Comparison of ENCODE assay signal across 33 cellular contexts in genomic region chr5:105806601-105807000, GRCh38.
"Had no signal": no experiment of that assay in that cellular context is flagged by ENCODE, and none has a peak within 500 bp of the region (broad histone marks: within the 10 kb centered on the region; RNA-seq: fewer than 3 reads in every experiment).

No MANE protein-coding gene starts in this region.

- FAIRE-seq: frontal cortex had no signal

- ATAC-seq: activated CD4-positive, CD25-positive, alpha-beta regulatory T cell treated with anti-CD3 and anti-CD28 coated beads, Interleukin-2, amount 50 U/mL, for 24 hours; body of pancreas; mucosa of descending colon; natural killer cell treated with Interleukin-12 subunit alpha and Interleukin-12 subunit beta and Interleukin-15 and Interleukin-18, amount 100 ng/mL, for 72 hours; right lobe of liver; stimulated activated memory B cell treated with anti-CD40 and anti-IgM and Interleukin-4, amounts not matched to agents 10 μg/mL and 1 μg/mL and 100 μg/mL, for 72 hours; stimulated activated naive CD8-positive, alpha-beta T cell treated with anti-CD3 and anti-CD28 coated beads, Interleukin-15, amount 100 ng/mL, for 72 hours; T-helper 17 cell had no signal

- DNase-seq: activated CD4-positive, alpha-beta T cell treated with anti-CD3 and anti-CD28 coated beads for 48 hours; activated CD4-positive, alpha-beta T cell treated with anti-CD3 and anti-CD28 coated beads, Interleukin-2, amount 50 U/mL, for 48 hours; activated CD8-positive, alpha-beta memory T cell treated with anti-CD3 and anti-CD28 coated beads for 24 hours; activated effector memory CD4-positive, alpha-beta T cell treated with anti-CD3 and anti-CD28 coated beads, Interleukin-2, amount 50 U/mL, for 16 hours; activated naive CD4-positive, alpha-beta T cell treated with anti-CD3 and anti-CD28 coated beads for 36 hours; activated naive CD8-positive, alpha-beta T cell treated with anti-CD3 and anti-CD28 coated beads, Interleukin-2, amount 10 ng/mL, durations not matched to agents 7 days and 5 days; amygdala; body of pancreas; endodermal cell; islet precursor cell; left ventricle myocardium inferior; mesendoderm; mucosa of descending colon; posterior cingulate gyrus; right lobe of liver; stimulated activated CD4-positive, alpha-beta T cell treated with anti-CD3 and anti-CD28 coated beads, Interleukin-4, amount 100 ng/mL, for 4 hours; stimulated activated CD8-positive, alpha-beta memory T cell treated with anti-CD3 and anti-CD28 coated beads, Interleukin-4, amount 100 ng/mL, for 48 hours; stimulated activated naive CD8-positive, alpha-beta T cell treated with anti-CD3 and anti-CD28 coated beads, Interleukin-15, amount 100 ng/mL, for 72 hours; substantia nigra; SW 1271; T-helper 17 cell; T1000; thyroid gland; upper lobe of left lung; WERI-Rb-1 had no signal

- H3K27ac ChIP-seq: body of pancreas, esophagus muscularis mucosa, left ventricle myocardium inferior, right lobe of liver, skin epidermis, thyroid gland, upper lobe of left lung, vagina, WERI-Rb-1 had no signal

- H3K36me3 ChIP-seq: esophagus muscularis mucosa, left ventricle myocardium inferior, right lobe of liver, thyroid gland, upper lobe of left lung, vagina, WERI-Rb-1 had no signal

- H3K4me1 ChIP-seq: body of pancreas, esophagus muscularis mucosa, left ventricle myocardium inferior, right lobe of liver, thyroid gland, upper lobe of left lung, vagina had no signal

- H3K4me3 ChIP-seq: body of pancreas, esophagus muscularis mucosa, left ventricle myocardium inferior, lung, mucosa of descending colon, right lobe of liver, skin epidermis, thyroid gland, upper lobe of left lung, vagina had no signal

- H3K9me3 ChIP-seq: body of pancreas, esophagus muscularis mucosa, mucosa of descending colon, right lobe of liver, thyroid gland, upper lobe of left lung, vagina had no signal

- H3K27me3 ChIP-seq: body of pancreas, esophagus muscularis mucosa, right lobe of liver, thyroid gland, upper lobe of left lung, vagina had no signal
